Comparison of ENCODE assay signal across 8 cellular contexts in the genomic region with DNA sequence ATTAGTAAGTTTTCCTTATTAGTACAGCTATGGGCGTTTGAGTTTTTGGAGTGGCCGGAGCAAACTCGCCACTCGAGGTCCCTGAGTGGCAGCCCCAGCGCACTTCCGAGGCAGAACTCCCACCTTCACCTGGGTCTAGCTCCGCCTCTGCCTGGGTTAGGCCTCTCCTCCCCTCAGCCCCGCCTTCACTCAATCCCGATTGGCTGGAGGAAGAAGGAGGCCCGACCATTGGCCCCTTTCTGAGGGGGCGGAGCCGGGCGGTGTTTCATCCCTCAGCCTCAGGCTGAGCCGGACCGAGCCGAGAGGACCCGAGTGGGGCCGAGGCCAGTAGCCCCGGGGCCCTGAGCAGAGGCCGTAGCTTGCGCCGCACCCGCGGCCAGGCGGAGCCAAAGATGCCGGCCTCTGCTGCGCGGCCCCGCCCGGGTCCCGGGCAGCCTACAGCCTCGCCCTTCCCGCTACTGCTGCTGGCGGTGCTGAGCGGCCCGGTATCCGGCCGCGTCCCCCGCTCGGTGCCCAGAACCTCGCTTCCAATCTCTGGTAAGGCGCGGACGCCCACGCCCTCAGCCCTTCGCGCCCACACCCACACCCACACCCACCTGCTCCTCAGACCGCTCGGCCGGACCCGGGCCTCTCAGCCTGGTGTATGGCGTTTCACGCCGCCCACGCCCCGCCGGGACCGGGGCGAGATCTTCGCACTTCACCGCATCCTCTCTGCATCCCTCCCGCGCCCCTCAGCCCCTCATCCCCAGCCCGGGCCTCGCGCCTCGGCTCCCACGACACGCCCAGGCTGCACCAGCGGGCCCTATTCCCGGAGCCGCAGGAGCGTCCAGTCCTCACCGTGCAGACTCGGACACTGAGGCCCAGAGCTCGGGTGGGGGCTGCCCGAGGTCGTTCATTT. TPM values are rescaled to one million over a fixed set of nuclear protein-coding genes. Genes with fewer than 3 reads are reported as not detected.
DNase-seq lines count a peak whose midpoint lies in the region; ATAC-seq and TF ChIP-seq lines count a peak whose summit lies in the region.

A gene with protein sequence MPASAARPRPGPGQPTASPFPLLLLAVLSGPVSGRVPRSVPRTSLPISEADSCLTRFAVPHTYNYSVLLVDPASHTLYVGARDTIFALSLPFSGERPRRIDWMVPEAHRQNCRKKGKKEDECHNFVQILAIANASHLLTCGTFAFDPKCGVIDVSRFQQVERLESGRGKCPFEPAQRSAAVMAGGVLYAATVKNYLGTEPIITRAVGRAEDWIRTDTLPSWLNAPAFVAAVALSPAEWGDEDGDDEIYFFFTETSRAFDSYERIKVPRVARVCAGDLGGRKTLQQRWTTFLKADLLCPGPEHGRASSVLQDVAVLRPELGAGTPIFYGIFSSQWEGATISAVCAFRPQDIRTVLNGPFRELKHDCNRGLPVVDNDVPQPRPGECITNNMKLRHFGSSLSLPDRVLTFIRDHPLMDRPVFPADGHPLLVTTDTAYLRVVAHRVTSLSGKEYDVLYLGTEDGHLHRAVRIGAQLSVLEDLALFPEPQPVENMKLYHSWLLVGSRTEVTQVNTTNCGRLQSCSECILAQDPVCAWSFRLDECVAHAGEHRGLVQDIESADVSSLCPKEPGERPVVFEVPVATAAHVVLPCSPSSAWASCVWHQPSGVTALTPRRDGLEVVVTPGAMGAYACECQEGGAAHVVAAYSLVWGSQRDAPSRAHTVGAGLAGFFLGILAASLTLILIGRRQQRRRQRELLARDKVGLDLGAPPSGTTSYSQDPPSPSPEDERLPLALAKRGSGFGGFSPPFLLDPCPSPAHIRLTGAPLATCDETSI (plus strand): TSS at position 263 of the 898 bp plus-strand sequence. CDS start 130 bp downstream, at position 393.

- no peaks in the 10 kb centered on the region for H4K20me1 ChIP-seq in MM.1S (ENCODE audit: insufficient read depth, low read length)

- H3K36me3 ChIP-seq in MM.1S (replicated peaks; ENCODE audit: insufficient read depth, low read length) (no peaks in the 10 kb centered on the region), neuron (ENCODE audit: insufficient read depth, low read length) (peaks cover 5% of the 10 kb centered on the region)

- no peak for TF ChIP-seq CTCF in MM.1S (IDR thresholded peaks at IDR 0.05; ENCODE audit: low read length)
- no peak for TF ChIP-seq CTCF in foreskin keratinocyte (conservative IDR thresholded peaks at IDR 0.05)

- H3K9me2 ChIP-seq in MM.1S (replicated peaks; ENCODE audit: insufficient read depth, low read length), result no peaks in the 10 kb centered on the region

- peak; percentile 98 for ATAC-seq in foreskin keratinocyte

- H3K4me2 ChIP-seq in MM.1S (ENCODE audit: low read depth, low read length), result peak within 1 kb of the TSS; percentile 92

- H3K79me2 ChIP-seq in MM.1S (ENCODE audit: low read length), result no peaks in the 10 kb centered on the region

- H3K4me3 ChIP-seq in MM.1S (ENCODE audit: low read length) (peak within 1 kb of the TSS; percentile 68), neuron (ENCODE audit: low read length) (peak within 1 kb of the TSS; percentile 88)

- no peaks in the 10 kb centered on the region for H3F3A ChIP-seq in MM.1S (ENCODE audit: insufficient read depth, low read length)

- H3K27ac ChIP-seq in MM.1S (ENCODE audit: low read length), result no peak within 1 kb of the TSS
- H3K27ac ChIP-seq in foreskin keratinocyte, result no peak within 1 kb of the TSS

- in situ Hi-C loops in G401 (cut with HindIII; ENCODE audit: low sequenced_read_pairs), result no loop called here

- H2AFZ ChIP-seq in MM.1S (ENCODE audit: low read length) (peak within 1 kb of the TSS; percentile 98), neuron (ENCODE audit: low read depth, low read length) (peak within 1 kb of the TSS; percentile 100)

- peak within 1 kb of the TSS; percentile 55; the same call in 1 of the 2 replicates for H3K9ac ChIP-seq in MM.1S (ENCODE audit: low read length)

- H3K27me3 ChIP-seq in MM.1S (replicated peaks; ENCODE audit: insufficient read depth, low read length) (no peaks in the 10 kb centered on the region), foreskin keratinocyte (no peaks in the 10 kb centered on the region), neuron (ENCODE audit: insufficient read depth, low read length) (peaks cover 13% of the 10 kb centered on the region)

- DNase-seq in G401 (ENCODE audit: low spot score) (peak; percentile 99), HCEC 1CT (peak; percentile 89), MM.1S (peak; percentile 98), SIG-M5 (lab: John Stamatoyannopoulos, UW) (peak; percentile 63), foreskin keratinocyte (peak; percentile 91 to 95), stromal cell of bone marrow (ENCODE audit: low read depth) (peak; percentile 92)
- peak; percentile 89 for DNase-seq in activated gamma-delta T cell treated with anti-CD3 and anti-CD28 coated beads, Interleukin-2, amount 50 U/mL, for 16 hours (ENCODE audit: low read depth)

- H3K9me3 ChIP-seq in MM.1S (replicated peaks; ENCODE audit: insufficient read depth, low read length), result no peaks in the 10 kb centered on the region
- peaks cover 2% of the 10 kb centered on the region for H3K9me3 ChIP-seq in neuron (ENCODE audit: low read length)

- H3K4me1 ChIP-seq in MM.1S (ENCODE audit: low read length) (no peaks in the 10 kb centered on the region), foreskin keratinocyte (peaks cover 3% of the 10 kb centered on the region), neuron (ENCODE audit: insufficient read depth, low read length) (peaks cover 9% of the 10 kb centered on the region)

RNA-seq across cellular contexts. Expression of the gene that starts here (rescaled TPM):
- total RNA-seq in G401 (2014; rRNA removed; shearing (Covaris generic)), result 8.9 and 13.9 TPM in 2 replicates
- 11.9 and 12.1 TPM in 2 replicates for total RNA-seq in foreskin keratinocyte
- polyA plus RNA-seq in foreskin keratinocyte, result 8.0 and 8.4 TPM in 2 replicates
